Comparison of ENCODE assay signal across 8 cellular contexts in genomic region chr15:75904241-75904631, GRCh38. TPM values are rescaled to one million over a fixed set of nuclear protein-coding genes. Genes with fewer than 3 reads are reported as not detected.
DNase-seq lines count a peak whose midpoint lies in the region; ATAC-seq, FAIRE-seq and TF ChIP-seq lines count a peak whose summit lies in the region.

No MANE protein-coding gene starts in this region.

- peaks cover 15% of the 10 kb centered on the region for H3K4me1 ChIP-seq in cardiac muscle cell (ENCODE audit: low read depth)
- peaks cover 0 to 6% (median 0%) of the 10 kb centered on the region in 3 donors for H3K4me1 ChIP-seq in pancreas

- H3K4me3 ChIP-seq in cardiac muscle cell (peak overlapping the region; percentile 70), pancreas (peak overlapping the region; percentile 65 to 98 (median 84))

- TF ChIP-seq CTCF in cardiac muscle cell (IDR thresholded peaks at IDR 0.05; ENCODE audit: low read depth, low read length) (no peak), pancreas (IDR thresholded peaks at IDR 0.05) (no peak)

- peak overlapping the region; percentile 99 for H3K4me3 Mint-ChIP-seq in activated naive CD4-positive, alpha-beta T cell treated with anti-CD3 and anti-CD28 coated beads, Interleukin-2, amount 10 ng/mL, durations not matched to agents 7 days and 5 days

- H3K27ac ChIP-seq in cardiac muscle cell, result peak overlapping the region; percentile 86
- H3K27ac ChIP-seq in pancreas, result peak overlapping the region; percentile 46 to 82 (median 79)

- FAIRE-seq in pancreas (lab: Jason Lieb, UNC), result no peak

- DNase-seq in SKM-1 treated with dmso at 0.1 percent for 144 hours (lab: John Stamatoyannopoulos, UW; ENCODE audit: unreplicated experiment), result peak; percentile 13
- DNase-seq in SKM-1 (lab: John Stamatoyannopoulos, UW; ENCODE audit: unreplicated experiment), result no peak
- peak; percentile 78 for DNase-seq in NCI-H2171 treated with DMSO at 0.1 percent for 48 hours (lab: John Stamatoyannopoulos, UW)
- peak; percentile 49 for DNase-seq in activated naive CD4-positive, alpha-beta T cell treated with anti-CD3 and anti-CD28 coated beads, Interleukin-2, amount 10 ng/mL, durations not matched to agents 7 days and 5 days
- peak; percentile 55 to 60 for DNase-seq in cardiac muscle cell (ENCODE audit: low read depth in 1 of 2, low spot score in 1 of 2)
- peak in 3 of 6 donors; percentile 27 to 63 (median 49) for DNase-seq in pancreas
- DNase-seq in HK-2 (ENCODE audit: unreplicated experiment), result no peak

- peaks cover 33% of the 10 kb centered on the region for H3K36me3 Mint-ChIP-seq in activated naive CD4-positive, alpha-beta T cell treated with anti-CD3 and anti-CD28 coated beads, Interleukin-2, amount 10 ng/mL, durations not matched to agents 7 days and 5 days

- ATAC-seq in HG02884 (IDR thresholded peaks at IDR 0.05; ENCODE audit: unreplicated experiment), result peak; percentile 29
- peak; percentile 53 to 73 (median 66) for ATAC-seq in pancreas

- peaks cover 2% of the 10 kb centered on the region for H3K36me3 ChIP-seq in cardiac muscle cell
- no peaks in the 10 kb centered on the region for H3K36me3 ChIP-seq in pancreas

- CTCF ChIA-PET in activated naive CD4-positive, alpha-beta T cell treated with anti-CD3 and anti-CD28 coated beads, Interleukin-2, amount 10 ng/mL, durations not matched to agents 7 days and 5 days (lab: Charles Lee), result interaction anchor here (0.7 kb wide), 1 partner anchor 1060 kb away, joined by 3 read pairs; no protein-coding TSS in a partner anchor

- peaks cover 59% of the 10 kb centered on the region for H3K4me1 Mint-ChIP-seq in activated naive CD4-positive, alpha-beta T cell treated with anti-CD3 and anti-CD28 coated beads, Interleukin-2, amount 10 ng/mL, durations not matched to agents 7 days and 5 days

- peak overlapping the region; percentile 88 for H3K27ac Mint-ChIP-seq in activated naive CD4-positive, alpha-beta T cell treated with anti-CD3 and anti-CD28 coated beads, Interleukin-2, amount 10 ng/mL, durations not matched to agents 7 days and 5 days

- H3K27me3 ChIP-seq in cardiac muscle cell (no peaks in the 10 kb centered on the region), pancreas (no peaks in the 10 kb centered on the region)

- H3K27me3 Mint-ChIP-seq in activated naive CD4-positive, alpha-beta T cell treated with anti-CD3 and anti-CD28 coated beads, Interleukin-2, amount 10 ng/mL, durations not matched to agents 7 days and 5 days, result no peaks in the 10 kb centered on the region

- intact Hi-C loops in pancreas (cut with DNase I), result loop anchor here in 1 of 3 donors (10.0 kb wide), 1 partner anchor 59 kb away; the partner anchor contains the start of gene UBE2Q2

- 0 to 1% methylated on average over 28 of the region's 28 CpGs for WGBS in pancreas, 2 donors

- H3K9me3 Mint-ChIP-seq in activated naive CD4-positive, alpha-beta T cell treated with anti-CD3 and anti-CD28 coated beads, Interleukin-2, amount 10 ng/mL, durations not matched to agents 7 days and 5 days, result no peaks in the 10 kb centered on the region

- H3K9me3 ChIP-seq in cardiac muscle cell (ENCODE audit: low read depth) (no peaks in the 10 kb centered on the region), pancreas (no peaks in the 10 kb centered on the region)

RNA-seq across cellular contexts. Expression of gene FBXO22, which starts 0.6 kb away (rescaled TPM):
- total RNA-seq in cardiac muscle cell (34.7 and 35.7 TPM in 2 replicates), pancreas (10 to 100 TPM; 12.1 to 14.9 (median 12.7) TPM)
- polyA plus RNA-seq in cardiac muscle cell (50.9 and 77.0 TPM in 2 replicates), pancreas (1 to 10 TPM; 3.1 to 7.1 TPM)

Comparison
In these comparisons a context has a peak if more than half of its experiments do, and no peak if none do; other contexts are left out.
1. DNase-seq: peak in SKM-1 treated with dmso at 0.1 percent for 144 hours (single experiment), NCI-H2171 treated with DMSO at 0.1 percent for 48 hours (single experiment), activated naive CD4-positive, alpha-beta T cell treated with anti-CD3 and anti-CD28 coated beads, Interleukin-2, amount 10 ng/mL, durations not matched to agents 7 days and 5 days (single experiment) and cardiac muscle cell (2 of 2); none in SKM-1 (single experiment) and HK-2 (single experiment).